ENCODE assay signal across 7 cellular contexts in genomic region chr1:175872588-175872987, GRCh38.
"Had no signal": no experiment of that assay in that cellular context is flagged by ENCODE, and none has a peak within 500 bp of the region (broad histone marks: within the 10 kb centered on the region; RNA-seq: fewer than 3 reads in every experiment).

No MANE protein-coding gene starts in this region.

- H3K27ac Mint-ChIP-seq: GM23338, H9, IgD-negative memory B cell had no signal

- H3K27me3 Mint-ChIP-seq: IgD-negative memory B cell had no signal

- ATAC-seq: GM23338 had no signal

- H3K9me3 Mint-ChIP-seq: GM23338, H9, IgD-negative memory B cell had no signal

- FAIRE-seq: H1, H54, HTR-8/SVneo had no signal

- H3K4me2 ChIP-seq: GM23338 had no signal

- H3K4me3 ChIP-seq: GM23338 had no signal

- H2AFZ ChIP-seq: GM23338 had no signal

- H3K4me3 Mint-ChIP-seq: GM23338, H9, IgD-negative memory B cell had no signal

- DNase-seq: H9, HCEC 1CT had no signal

- H3K36me3 Mint-ChIP-seq: IgD-negative memory B cell had no signal
